In genomic region chr1:154752273-154753030, GRCh38 we compare ENCODE assay signal across 12 cellular contexts.
A peak's percentile ranks its signal among the peaks of the same experiment; 100 is the strongest.
DNase-seq lines count a peak whose midpoint lies in the region; ATAC-seq and TF ChIP-seq lines count a peak whose summit lies in the region.
"Had no signal": no experiment of that assay in that cellular context is flagged by ENCODE, and none has a peak within 500 bp of the region (broad histone marks: within the 10 kb centered on the region; RNA-seq: fewer than 3 reads in every experiment).

No MANE protein-coding gene starts in this region.

- no peaks in the 10 kb centered on the region for H3K9me3 ChIP-seq in effector memory CD4-positive, alpha-beta T cell (ENCODE audit: control insufficient read depth, low read length)
- H3K9me3 ChIP-seq: ovary, thyroid gland had no signal

- H3K4me3 Mint-ChIP-seq in CD14-positive monocyte (peak overlapping the region in 1 of 2 donors; percentile 35), memory B cell (no peak overlapping the region)
- H3K4me3 Mint-ChIP-seq in activated T-helper 1 cell treated with anti-CD3 and anti-CD28 coated beads, Interleukin-12 subunit alpha, Interleukin-12 subunit beta, Interleukin-2, Interleukin-4 antibody, amounts not matched to agents 30 ng/mL and 10 ng/mL and 1 ng/mL, durations not matched to agents 14 hours and 24 hours and 36 hours: no peak overlapping the region

- H3K9me3 Mint-ChIP-seq in CD14-positive monocyte (peaks cover 0 to 7% (median 2%) of the 10 kb centered on the region in 7 donors), memory B cell (no peaks in the 10 kb centered on the region)
- H3K9me3 Mint-ChIP-seq in activated T-helper 1 cell treated with anti-CD3 and anti-CD28 coated beads, Interleukin-12 subunit alpha, Interleukin-12 subunit beta, Interleukin-2, Interleukin-4 antibody, amounts not matched to agents 30 ng/mL and 10 ng/mL and 1 ng/mL, durations not matched to agents 14 hours and 24 hours and 36 hours: peaks cover 5% of the 10 kb centered on the region

- in situ Hi-C loops in GM13977 (cut with MboI; ENCODE audit: low pct_unique_long_range_greater_than_20kb, low sequenced_read_pairs, unreplicated experiment): no loop called here

- peak; percentile 35 for ATAC-seq in memory B cell (ENCODE audit: low read depth)
- ATAC-seq: left colon had no signal

- no peaks in the 10 kb centered on the region for H3K36me3 Mint-ChIP-seq in CD14-positive monocyte
- peaks cover 4% of the 10 kb centered on the region for H3K36me3 Mint-ChIP-seq in activated T-helper 1 cell treated with anti-CD3 and anti-CD28 coated beads, Interleukin-12 subunit alpha, Interleukin-12 subunit beta, Interleukin-2, Interleukin-4 antibody, amounts not matched to agents 30 ng/mL and 10 ng/mL and 1 ng/mL, durations not matched to agents 14 hours and 24 hours and 36 hours (ENCODE audit: low read depth)
- no peaks in the 10 kb centered on the region for H3K36me3 Mint-ChIP-seq in memory B cell

- no peak overlapping the region for H3K4me3 ChIP-seq in effector memory CD4-positive, alpha-beta T cell (ENCODE audit: insufficient read depth, low read depth, low read length, poor library complexity, severe bottlenecking)
- H3K4me3 ChIP-seq: ovary, thyroid gland had no signal

- DNase-seq in CD14-positive monocyte (ENCODE audit: low spot score): no peak
- DNase-seq in GM13977 (ENCODE audit: low spot score): no peak
- DNase-seq in activated T-helper 1 cell treated with anti-CD3 and anti-CD28 coated beads, Interleukin-12 subunit alpha, Interleukin-12 subunit beta, Interleukin-2, Interleukin-4 antibody, amounts not matched to agents 30 ng/mL and 10 ng/mL and 1 ng/mL, durations not matched to agents 14 hours and 24 hours and 36 hours (ENCODE audit: low spot score): no peak
- DNase-seq in memory B cell (ENCODE audit: low spot score in 2 of 2): no peak
- no peak for DNase-seq in GOT3 (lab: John Stamatoyannopoulos, UW)
- DNase-seq in effector memory CD4-positive, alpha-beta T cell: no peak
- no peak for DNase-seq in NOMO-1 (lab: John Stamatoyannopoulos, UW; ENCODE audit: unreplicated experiment in 2 of 2)
- DNase-seq: EL, left colon, SHP77 treated with DMSO at 0.1 percent for 48 hours, thyroid gland had no signal

- H3K4me1 ChIP-seq in effector memory CD4-positive, alpha-beta T cell (ENCODE audit: control insufficient read depth, insufficient read depth, low read length, poor library complexity, severe bottlenecking): peaks cover 7% of the 10 kb centered on the region

- intact Hi-C loops in CD14-positive monocyte (cut with micrococcal nuclease): loop anchor here in 1 of 2 donors (10.0 kb wide), 1 partner anchor 58 kb away; no protein-coding TSS in a partner anchor
- intact Hi-C loops in activated T-helper 1 cell treated with anti-CD3 and anti-CD28 coated beads, Interleukin-12 subunit alpha, Interleukin-12 subunit beta, Interleukin-2, Interleukin-4 antibody, amounts not matched to agents 30 ng/mL and 10 ng/mL and 1 ng/mL, durations not matched to agents 14 hours and 24 hours and 36 hours (cut with micrococcal nuclease): no loop called here

- peaks cover 0 to 6% (median 5%) of the 10 kb centered on the region in 3 donors for H3K27me3 Mint-ChIP-seq in CD14-positive monocyte (ENCODE audit: low read depth in 3 of 3)
- H3K27me3 Mint-ChIP-seq in activated T-helper 1 cell treated with anti-CD3 and anti-CD28 coated beads, Interleukin-12 subunit alpha, Interleukin-12 subunit beta, Interleukin-2, Interleukin-4 antibody, amounts not matched to agents 30 ng/mL and 10 ng/mL and 1 ng/mL, durations not matched to agents 14 hours and 24 hours and 36 hours (ENCODE audit: insufficient read depth): peaks cover 5% of the 10 kb centered on the region
- H3K27me3 Mint-ChIP-seq in memory B cell: peaks cover 23% of the 10 kb centered on the region

- H3K4me1 Mint-ChIP-seq in CD14-positive monocyte: peaks cover 43% of the 10 kb centered on the region
- H3K4me1 Mint-ChIP-seq in activated T-helper 1 cell treated with anti-CD3 and anti-CD28 coated beads, Interleukin-12 subunit alpha, Interleukin-12 subunit beta, Interleukin-2, Interleukin-4 antibody, amounts not matched to agents 30 ng/mL and 10 ng/mL and 1 ng/mL, durations not matched to agents 14 hours and 24 hours and 36 hours (ENCODE audit: low read depth): peaks cover 88% of the 10 kb centered on the region
- peaks cover 15% of the 10 kb centered on the region for H3K4me1 Mint-ChIP-seq in memory B cell

- no peaks in the 10 kb centered on the region for H3K27me3 ChIP-seq in effector memory CD4-positive, alpha-beta T cell (replicated peaks; ENCODE audit: control insufficient read depth, insufficient read depth, low read length, poor library complexity, severe bottlenecking)
- H3K27me3 ChIP-seq: ovary, thyroid gland had no signal

- H3K27ac ChIP-seq in effector memory CD4-positive, alpha-beta T cell (ENCODE audit: insufficient read depth, low read length, poor library complexity, severe bottlenecking): no peak overlapping the region
- H3K27ac ChIP-seq: thyroid gland had no signal

- peak; percentile 15 for TF ChIP-seq CTCF in CD14-positive monocyte (IDR thresholded peaks at IDR 0.05)
- TF ChIP-seq CTCF in GM13977 (IDR thresholded peaks at IDR 0.05; ENCODE audit: extremely low read depth, insufficient read depth, missing control alignments): peak; percentile 11

- H3K27ac Mint-ChIP-seq in CD14-positive monocyte: peak overlapping the region in 6 of 7 donors; percentile 70 to 87 (median 78)
- peak overlapping the region; percentile 91 for H3K27ac Mint-ChIP-seq in activated T-helper 1 cell treated with anti-CD3 and anti-CD28 coated beads, Interleukin-12 subunit alpha, Interleukin-12 subunit beta, Interleukin-2, Interleukin-4 antibody, amounts not matched to agents 30 ng/mL and 10 ng/mL and 1 ng/mL, durations not matched to agents 14 hours and 24 hours and 36 hours
- H3K27ac Mint-ChIP-seq in memory B cell: no peak overlapping the region

- no peaks in the 10 kb centered on the region for H3K36me3 ChIP-seq in effector memory CD4-positive, alpha-beta T cell (ENCODE audit: control insufficient read depth, insufficient read depth, low read length)
- H3K36me3 ChIP-seq: ovary, thyroid gland had no signal
